Comparison of ENCODE assay signal across 32 cellular contexts in the genomic region with DNA sequence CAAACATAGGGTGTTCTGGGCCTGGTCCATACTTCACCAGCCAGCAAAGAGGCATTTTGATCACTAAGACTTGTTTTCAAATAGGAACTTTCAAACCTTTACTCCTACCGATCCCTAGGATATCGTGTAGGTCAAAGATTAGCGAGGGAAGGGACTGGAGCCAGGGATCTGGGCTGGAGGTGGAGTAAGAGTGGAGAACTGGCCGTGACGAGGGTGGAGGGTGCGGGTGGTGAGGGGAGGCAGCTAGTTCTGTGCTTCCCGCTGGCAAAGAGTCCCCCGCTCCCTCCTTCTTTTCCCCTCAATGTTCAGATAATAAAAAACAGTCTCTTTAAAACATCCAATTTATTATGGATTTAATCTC.
"Had no signal": no experiment of that assay in that cellular context is flagged by ENCODE, and none has a peak within 500 bp of the region (broad histone marks: within the 10 kb centered on the region; RNA-seq: fewer than 3 reads in every experiment).

No MANE protein-coding gene starts in this region.

- H3K4me1 Mint-ChIP-seq: activated T-helper 17 cell treated with anti-CD3 and anti-CD28 coated beads, Interleukin-2, amount 50 U/mL, for 72 hours; central memory CD8-positive, alpha-beta T cell; T-cell; T-helper 17 cell had no signal

- H3K36me3 ChIP-seq: cardiac muscle cell, MG63 had no signal

- ATAC-seq: activated T-cell treated with anti-CD3 and anti-CD28 coated beads, Interleukin-2, amount 50 U/mL, for 72 hours; activated T-helper 17 cell treated with anti-CD3 and anti-CD28 coated beads, Interleukin-2, amount 50 U/mL, for 72 hours; Panc1; SK-N-SH treated with all-trans-retinoic acid at 6 μM for 48 hours; T-cell; T-helper 17 cell had no signal

- H3K27ac Mint-ChIP-seq: activated B cell treated with CpG ODN at 0.5 μM for 24 hours; activated CD4-positive, alpha-beta memory T cell treated with anti-CD3 and anti-CD28 coated beads for 36 hours; activated naive CD8-positive, alpha-beta T cell treated with anti-CD3 and anti-CD28 coated beads for 36 hours; activated T-cell treated with anti-CD3 and anti-CD28 coated beads, Interleukin-2, amount 50 U/mL, for 72 hours; activated T-helper 17 cell treated with anti-CD3 and anti-CD28 coated beads, Interleukin-2, amount 50 U/mL, for 72 hours; T-cell; T-helper 17 cell had no signal

- H3K27ac ChIP-seq: cardiac muscle cell, VCaP had no signal

- H3K9me3 Mint-ChIP-seq: activated B cell treated with CpG ODN at 0.5 μM for 24 hours; activated CD4-positive, alpha-beta memory T cell treated with anti-CD3 and anti-CD28 coated beads for 36 hours; activated naive CD8-positive, alpha-beta T cell treated with anti-CD3 and anti-CD28 coated beads for 36 hours; activated T-cell treated with anti-CD3 and anti-CD28 coated beads, Interleukin-2, amount 50 U/mL, for 72 hours; activated T-helper 17 cell treated with anti-CD3 and anti-CD28 coated beads, Interleukin-2, amount 50 U/mL, for 72 hours; central memory CD8-positive, alpha-beta T cell; T-cell had no signal

- DNase-seq: activated B cell treated with CpG ODN at 0.5 μM for 24 hours; activated CD4-positive, alpha-beta memory T cell treated with anti-CD3 and anti-CD28 coated beads for 36 hours; activated CD4-positive, alpha-beta T cell treated with anti-CD3 and anti-CD28 coated beads for 4 hours; activated CD4-positive, alpha-beta T cell treated with anti-CD3 and anti-CD28 coated beads, Interleukin-2, amount 50 U/mL, for 1 hour; activated CD4-positive, CD25-positive, alpha-beta regulatory T cell treated with anti-CD3 and anti-CD28 coated beads, Interleukin-2, amount 50 U/mL, for 72 hours; activated effector memory CD4-positive, alpha-beta T cell treated with anti-CD3 and anti-CD28 coated beads, Interleukin-2, amount 50 U/mL, for 16 hours; activated naive CD4-positive, alpha-beta T cell; activated naive CD4-positive, alpha-beta T cell treated with anti-CD3 and anti-CD28 coated beads, Interleukin-2, amount 50 U/mL, for 16 hours; activated naive CD8-positive, alpha-beta T cell treated with anti-CD3 and anti-CD28 coated beads for 36 hours; activated T-cell treated with anti-CD3 and anti-CD28 coated beads, Interleukin-2, amount 50 U/mL, for 1 hour; activated T-cell treated with anti-CD3 and anti-CD28 coated beads, Interleukin-2, amount 50 U/mL, for 72 hours; aorta; Kasumi-1; KG1; MG63; NCI-H1048; NCI-H1105 treated with DMSO at 0.1 percent for 48 hours; NCI-H1436; NCI-H1694; NCI-H1930; NCI-H2081 treated with DMSO at 0.1 percent for 48 hours; NCI-H345; NCI-H524 treated with DMSO at 0.1 percent for 48 hours; SHP77 treated with DMSO at 0.1 percent for 48 hours; T-cell; T-helper 17 cell had no signal

- H3K4me3 Mint-ChIP-seq: activated B cell treated with CpG ODN at 0.5 μM for 24 hours; activated CD4-positive, alpha-beta memory T cell treated with anti-CD3 and anti-CD28 coated beads for 36 hours; activated naive CD8-positive, alpha-beta T cell treated with anti-CD3 and anti-CD28 coated beads for 36 hours; activated T-cell treated with anti-CD3 and anti-CD28 coated beads, Interleukin-2, amount 50 U/mL, for 72 hours; activated T-helper 17 cell treated with anti-CD3 and anti-CD28 coated beads, Interleukin-2, amount 50 U/mL, for 72 hours; central memory CD8-positive, alpha-beta T cell; T-cell; T-helper 17 cell had no signal

- H3K9me3 ChIP-seq: MG63 had no signal

- H3K27me3 Mint-ChIP-seq: activated B cell treated with CpG ODN at 0.5 μM for 24 hours; activated CD4-positive, alpha-beta memory T cell treated with anti-CD3 and anti-CD28 coated beads for 36 hours; activated naive CD8-positive, alpha-beta T cell treated with anti-CD3 and anti-CD28 coated beads for 36 hours; activated T-helper 17 cell treated with anti-CD3 and anti-CD28 coated beads, Interleukin-2, amount 50 U/mL, for 72 hours; central memory CD8-positive, alpha-beta T cell; T-cell; T-helper 17 cell had no signal

- H3K4me3 ChIP-seq: cardiac muscle cell, MG63 had no signal

- H3K36me3 Mint-ChIP-seq: activated CD4-positive, alpha-beta memory T cell treated with anti-CD3 and anti-CD28 coated beads for 36 hours; activated naive CD8-positive, alpha-beta T cell treated with anti-CD3 and anti-CD28 coated beads for 36 hours had no signal

- H3K27me3 ChIP-seq: cardiac muscle cell, MG63 had no signal
